8 cellular contexts compared by ENCODE assay signal in the genomic region with DNA sequence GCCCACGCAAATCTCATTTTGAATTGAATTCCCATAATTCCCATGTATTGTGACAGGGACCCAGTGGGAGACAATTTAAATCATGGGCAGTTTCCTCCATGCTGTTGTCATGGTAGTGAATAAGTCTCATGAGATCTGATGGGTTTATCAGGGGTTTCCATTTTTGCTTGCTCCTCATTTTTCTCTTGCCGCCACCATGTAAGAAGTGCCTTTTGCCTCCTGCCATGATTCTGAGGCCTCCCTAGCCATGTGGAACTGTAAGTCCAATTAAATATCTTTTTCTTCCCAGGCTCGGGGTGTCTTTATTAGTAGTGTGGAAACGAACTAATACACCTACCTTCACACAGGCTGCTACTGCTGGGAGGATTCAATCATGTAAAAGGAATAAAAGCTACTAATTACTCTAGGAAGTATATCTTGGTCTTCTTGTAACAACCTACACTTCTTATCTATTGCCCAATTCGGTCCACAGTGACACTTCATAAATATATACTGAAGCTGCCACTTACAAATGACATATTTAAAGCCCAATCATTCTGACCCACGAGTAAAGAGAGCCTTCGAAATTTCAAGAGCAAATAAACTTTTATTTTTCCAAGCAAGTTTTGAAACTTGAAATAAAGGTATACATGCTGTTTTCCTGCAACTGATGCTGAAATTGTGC.
"Had no signal": no experiment of that assay in that cellular context is flagged by ENCODE, and none has a peak within 500 bp of the region (broad histone marks: within the 10 kb centered on the region; RNA-seq: fewer than 3 reads in every experiment).

No MANE protein-coding gene starts in this region.

- H3K27ac Mint-ChIP-seq: IgD-negative memory B cell had no signal

- H3K27me3 Mint-ChIP-seq: IgD-negative memory B cell had no signal

- FAIRE-seq: HepG2, HTR-8/SVneo had no signal

- H3K27ac ChIP-seq: HL-60, KMS-11 had no signal

- DNase-seq: IMR-90, KBM-7, KG1 had no signal

- H3K9ac ChIP-seq: KMS-11 had no signal

- H3K4me2 ChIP-seq: KMS-11 had no signal

- ATAC-seq: HepG2 had no signal
